In the genomic region with DNA sequence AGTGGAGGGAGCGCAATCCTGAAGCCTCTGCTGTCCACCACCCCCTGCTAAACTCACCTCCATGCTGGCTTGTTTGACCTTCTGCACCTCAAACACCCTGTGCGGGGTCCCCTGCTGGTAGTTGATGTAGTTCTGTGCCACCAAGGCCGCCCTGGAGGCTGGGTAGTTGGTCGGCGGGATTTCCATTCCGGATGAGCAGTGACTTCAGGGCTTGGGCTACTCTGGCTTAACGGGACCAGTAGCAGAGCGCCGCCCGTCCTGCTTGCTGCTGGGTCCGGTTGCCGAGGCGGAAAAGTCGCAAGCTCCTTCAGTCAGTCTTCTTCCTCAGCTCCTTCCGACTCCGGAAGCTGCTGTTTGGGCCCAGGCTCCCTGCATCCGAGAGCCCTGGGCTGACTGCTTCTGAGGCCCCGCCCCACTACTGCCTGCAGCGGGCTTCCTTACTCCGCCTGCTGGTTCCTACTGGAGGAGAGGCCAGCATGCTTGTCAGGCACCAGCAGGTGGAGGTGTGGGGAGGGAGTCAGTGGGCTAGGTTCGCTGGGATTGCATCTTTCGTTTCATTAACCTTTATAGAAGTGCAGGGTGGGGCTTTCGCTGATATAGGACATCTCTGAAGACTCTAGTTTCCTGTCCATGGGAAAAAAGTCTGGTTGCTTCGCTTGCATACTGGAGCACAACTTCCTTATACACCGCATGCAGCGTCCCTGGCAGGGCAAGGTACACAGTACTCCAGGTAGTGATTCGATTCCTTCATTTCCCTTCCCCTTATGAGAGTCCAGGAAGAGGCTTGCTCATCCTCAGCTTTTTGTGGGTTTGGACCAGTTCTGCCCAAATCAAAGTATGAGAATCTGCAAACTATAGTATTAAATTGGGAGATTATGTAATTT, we compare ENCODE assay signal across 8 cellular contexts.
A peak's percentile ranks its signal among the peaks of the same experiment; 100 is the strongest.
DNase-seq lines count a peak whose midpoint lies in the region; ATAC-seq and TF ChIP-seq lines count a peak whose summit lies in the region.

A gene with protein sequence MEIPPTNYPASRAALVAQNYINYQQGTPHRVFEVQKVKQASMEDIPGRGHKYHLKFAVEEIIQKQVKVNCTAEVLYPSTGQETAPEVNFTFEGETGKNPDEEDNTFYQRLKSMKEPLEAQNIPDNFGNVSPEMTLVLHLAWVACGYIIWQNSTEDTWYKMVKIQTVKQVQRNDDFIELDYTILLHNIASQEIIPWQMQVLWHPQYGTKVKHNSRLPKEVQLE (minus strand): TSS at position 356 of the 884 bp plus-strand sequence. CDS start 170 bp downstream, at position 186.

- peak; percentile 32 to 56 (median 42) for DNase-seq in activated CD4-positive, CD25-positive, alpha-beta regulatory T cell (lab: John Stamatoyannopoulos, UW)
- DNase-seq in central memory CD4-positive, alpha-beta T cell, result peak; percentile 80
- DNase-seq in iPS-NIHi7 (ENCODE audit: extremely low spot score) (peak; percentile 98), smooth muscle cell of the brain vasculature (ENCODE audit: low read depth, low spot score) (peak; percentile 43), DMS114 treated with DMSO at 0.1 percent for 48 hours (lab: John Stamatoyannopoulos, UW; ENCODE audit: unreplicated experiment) (no peak)

- peak; percentile 100 for ATAC-seq in GM19395 (IDR thresholded peaks at IDR 0.05; ENCODE audit: unreplicated experiment)
- peak; percentile 99 for ATAC-seq in HG03558 (IDR thresholded peaks at IDR 0.05; ENCODE audit: extremely low read depth, unreplicated experiment)

- H3K27ac ChIP-seq in C4-2B, result no peak within 1 kb of the TSS

- peak; percentile 16; the same call in 1 of the 2 replicates for TF ChIP-seq CTCF in C4-2B (conservative IDR thresholded peaks at IDR 0.05)
